26 cellular contexts compared by ENCODE assay signal in genomic region chr10:24871006-24871405, GRCh38.
DNase-seq lines count a peak whose midpoint lies in the region; ATAC-seq and TF ChIP-seq lines count a peak whose summit lies in the region.
"Had no signal": no experiment of that assay in that cellular context is flagged by ENCODE, and none has a peak within 500 bp of the region (broad histone marks: within the 10 kb centered on the region; RNA-seq: fewer than 3 reads in every experiment).

No MANE protein-coding gene starts in this region.

- TF ChIP-seq POLR2A in transverse colon (IDR thresholded peaks at IDR 0.05), result no peak

- ATAC-seq in HG03135 (IDR thresholded peaks at IDR 0.05; ENCODE audit: unreplicated experiment), result no peak
- ATAC-seq in activated T-cell treated with anti-CD3 and anti-CD28 coated beads, Interleukin-2, amount 50 U/mL, for 72 hours (replicated peaks in 1 of 2), result no peak
- ATAC-seq: effector memory CD8-positive, alpha-beta T cell; mucosa of descending colon had no signal

- H3K27ac ChIP-seq in caudate nucleus (ENCODE audit: low read depth, low read length), result peak overlapping the region; percentile 84
- peak overlapping the region; percentile 91 for H3K27ac ChIP-seq in temporal lobe (ENCODE audit: low read depth, low read length)
- no peak overlapping the region for H3K27ac ChIP-seq in transverse colon
- H3K27ac ChIP-seq: ascending aorta, KMS-11, neutrophil, upper lobe of left lung had no signal

- H3K36me3 ChIP-seq in transverse colon, result no peaks in the 10 kb centered on the region
- H3K36me3 ChIP-seq: ascending aorta, esophagus squamous epithelium, neutrophil, upper lobe of left lung had no signal

- H3K9me3 ChIP-seq in transverse colon, result no peaks in the 10 kb centered on the region
- H3K9me3 ChIP-seq: ascending aorta, esophagus squamous epithelium, mucosa of descending colon, neutrophil, upper lobe of left lung had no signal

- 80 to 93% methylated on average over 6 to 7 of the region's 7 CpGs for WGBS in transverse colon (ENCODE audit: low coverage in 1 of 2), 2 donors

- H3K27ac Mint-ChIP-seq in activated T-cell treated with anti-CD3 and anti-CD28 coated beads, Interleukin-2, amount 50 U/mL, for 72 hours, result no peak overlapping the region
- H3K27ac Mint-ChIP-seq: activated naive CD4-positive, alpha-beta T cell treated with anti-CD3 and anti-CD28 coated beads, Interleukin-2, amount 10 ng/mL, durations not matched to agents 7 days and 5 days; effector memory CD8-positive, alpha-beta T cell; HFFc6; T-helper 1 cell treated with Interleukin-12 subunit alpha and Interleukin-12 subunit beta and Interleukin-4 antibody, amounts not matched to agents 30 μg/mL and 1 μg/mL, for 36 hours had no signal

- H3K4me3 ChIP-seq in transverse colon, result no peak overlapping the region
- H3K4me3 ChIP-seq: ascending aorta, esophagus squamous epithelium, lung, mucosa of descending colon, skin epidermis, upper lobe of left lung had no signal

- TF ChIP-seq CTCF in transverse colon (IDR thresholded peaks at IDR 0.05), result no peak

- no peak overlapping the region for H3K4me3 Mint-ChIP-seq in activated T-cell treated with anti-CD3 and anti-CD28 coated beads, Interleukin-2, amount 50 U/mL, for 72 hours
- H3K4me3 Mint-ChIP-seq: activated naive CD4-positive, alpha-beta T cell treated with anti-CD3 and anti-CD28 coated beads, Interleukin-2, amount 10 ng/mL, durations not matched to agents 7 days and 5 days; CD8-positive, alpha-beta memory T cell; effector memory CD8-positive, alpha-beta T cell; HFFc6; T-helper 1 cell treated with Interleukin-12 subunit alpha and Interleukin-12 subunit beta and Interleukin-4 antibody, amounts not matched to agents 30 μg/mL and 1 μg/mL, for 36 hours had no signal

- in situ Hi-C loops in transverse colon (cut with MboI; ENCODE audit: low pct_ligation_motif_present in 1 of 4, low pct_unique_long_range_greater_than_20kb in 1 of 4, low sequenced_read_pairs in 3 of 4), result no loop called here

- intact Hi-C loops in transverse colon (cut with DNase I; ENCODE audit: low total_unique reads), result no loop called here

- peaks cover 19% of the 10 kb centered on the region for H3K4me1 Mint-ChIP-seq in activated T-cell treated with anti-CD3 and anti-CD28 coated beads, Interleukin-2, amount 50 U/mL, for 72 hours (ENCODE audit: low read depth)

- no peaks in the 10 kb centered on the region for H3K27me3 Mint-ChIP-seq in activated T-cell treated with anti-CD3 and anti-CD28 coated beads, Interleukin-2, amount 50 U/mL, for 72 hours (ENCODE audit: low read depth)
- H3K27me3 Mint-ChIP-seq: CD8-positive, alpha-beta memory T cell; effector memory CD8-positive, alpha-beta T cell had no signal

- H3K27me3 ChIP-seq in transverse colon, result no peaks in the 10 kb centered on the region
- H3K27me3 ChIP-seq: ascending aorta, esophagus squamous epithelium, neutrophil, upper lobe of left lung had no signal

- peaks cover 0 to 20% (median 10%) of the 10 kb centered on the region in 4 donors for H3K4me1 ChIP-seq in transverse colon

- no peak for TF ChIP-seq EP300 in transverse colon (IDR thresholded peaks at IDR 0.05; ENCODE audit: low read depth)

- peak; percentile 14 for DNase-seq in NOMO-1 treated with DMSO at 0.1 percent for 48 hours (lab: John Stamatoyannopoulos, UW; ENCODE audit: unreplicated experiment)
- DNase-seq in NOMO-1 treated with dmso at 0.1 percent for 144 hours (lab: John Stamatoyannopoulos, UW; ENCODE audit: unreplicated experiment), result no peak
- no peak for DNase-seq in caudate nucleus (lab: John Stamatoyannopoulos, UW)
- peak; percentile 62 for DNase-seq in inferior parietal cortex (ENCODE audit: extremely low spot score)
- DNase-seq in transverse colon, result no peak
- no peak for DNase-seq in activated T-cell treated with anti-CD3 and anti-CD28 coated beads, Interleukin-2, amount 50 U/mL, for 72 hours
- DNase-seq: activated CD4-positive, alpha-beta T cell treated with anti-CD3 and anti-CD28 coated beads for 4 hours; activated naive CD4-positive, alpha-beta T cell treated with anti-CD3 and anti-CD28 coated beads, Interleukin-2, amount 10 ng/mL, durations not matched to agents 7 days and 5 days; CD8-positive, alpha-beta memory T cell; effector memory CD8-positive, alpha-beta T cell; esophagus squamous epithelium; HFFc6; mucosa of descending colon; NCI-H1694; NCI-H526; RPMI8226; stimulated activated CD4-positive, alpha-beta T cell treated with anti-CD3 and anti-CD28 coated beads, Interleukin-1b, Interleukin-23, amount 100 ng/mL, for 48 hours; upper lobe of left lung had no signal

- peaks cover 7 to 9% of the 10 kb centered on the region in 2 donors for H3K36me3 Mint-ChIP-seq in activated T-cell treated with anti-CD3 and anti-CD28 coated beads, Interleukin-2, amount 50 U/mL, for 72 hours (ENCODE audit: insufficient read depth in 2 of 2)

- peaks cover 2 to 6% of the 10 kb centered on the region in 2 donors for H3K9me3 Mint-ChIP-seq in activated T-cell treated with anti-CD3 and anti-CD28 coated beads, Interleukin-2, amount 50 U/mL, for 72 hours
- H3K9me3 Mint-ChIP-seq: effector memory CD8-positive, alpha-beta T cell had no signal

Comparison
In these comparisons a context has a peak if more than half of its experiments do, and no peak if none do; other contexts are left out.
1. DNase-seq: peak in NOMO-1 treated with DMSO at 0.1 percent for 48 hours (single experiment) and inferior parietal cortex (single experiment); none in NOMO-1 treated with dmso at 0.1 percent for 144 hours (single experiment), caudate nucleus (0 of 61), transverse colon (single experiment) and activated T-cell treated with anti-CD3 and anti-CD28 coated beads, Interleukin-2, amount 50 U/mL, for 72 hours (0 of 2).
2. H3K27ac ChIP-seq: peak in caudate nucleus (single experiment) and temporal lobe (single experiment); none in transverse colon (0 of 4).